28 cellular contexts compared by ENCODE assay signal in genomic region chr4:163709601-163710000, GRCh38.
"Had no signal": no experiment of that assay in that cellular context is flagged by ENCODE, and none has a peak within 500 bp of the region (broad histone marks: within the 10 kb centered on the region; RNA-seq: fewer than 3 reads in every experiment).

No MANE protein-coding gene starts in this region.

- H3K9ac ChIP-seq: neural progenitor cell, parathyroid adenoma had no signal

- ATAC-seq: natural killer cell; psoas muscle; right cardiac atrium; sciatic nerve; stimulated activated memory B cell treated with anti-CD40 and anti-IgM and Interleukin-4, amounts not matched to agents 10 μg/mL and 1 μg/mL and 100 μg/mL, for 72 hours; stimulated activated naive CD8-positive, alpha-beta T cell treated with anti-CD3 and anti-CD28 coated beads, Interleukin-15, amount 100 ng/mL, for 72 hours; stimulated activated naive CD8-positive, alpha-beta T cell treated with anti-CD3 and anti-CD28 coated beads, Interleukin-15, Interleukin-2, amounts not matched to agents 100 U/mL and 50 U/mL, for 24 hours; upper lobe of right lung had no signal

- H2AFZ ChIP-seq: neural progenitor cell, parathyroid adenoma had no signal

- H3K27me3 ChIP-seq: neural progenitor cell, ovary, spleen, suprapubic skin, testis, tibial artery, transverse colon, upper lobe of right lung, uterus had no signal

- H3K4me3 ChIP-seq: neural progenitor cell, ovary, psoas muscle, skin epidermis, smooth muscle cell, spleen, suprapubic skin, testis, tibial artery, transverse colon, upper lobe of right lung, uterus had no signal

- H3K79me2 ChIP-seq: parathyroid adenoma had no signal

- H3K27ac ChIP-seq: neural progenitor cell, ovary, parathyroid adenoma, psoas muscle, skin epidermis, spleen, suprapubic skin, testis, tibial artery, transverse colon, upper lobe of right lung, uterus had no signal

- H3K4me1 ChIP-seq: parathyroid adenoma, psoas muscle, spleen, suprapubic skin, testis, tibial artery, transverse colon, upper lobe of right lung, uterus had no signal

- DNase-seq: natural killer cell; occipital lobe; ovary; posterior cingulate gyrus; psoas muscle; right cardiac atrium; spleen; stimulated activated CD4-positive, alpha-beta T cell treated with anti-CD3 and anti-CD28 coated beads, Interleukin-12 subunit alpha, Interleukin-12 subunit beta, amount 100 ng/mL, for 4 hours; stimulated activated CD4-positive, alpha-beta T cell treated with anti-CD3 and anti-CD28 coated beads, Interleukin-1b, Interleukin-23, amount 100 ng/mL, for 48 hours; stimulated activated CD4-positive, alpha-beta T cell treated with anti-CD3 and anti-CD28 coated beads, Interleukin-4, amount 100 ng/mL, for 1 hour; stimulated activated CD4-positive, alpha-beta T cell treated with anti-CD3 and anti-CD28 coated beads, Interleukin-4, amount 100 ng/mL, for 4 hours; stimulated activated CD8-positive, alpha-beta memory T cell treated with anti-CD3 and anti-CD28 coated beads, Interleukin-4, amount 100 ng/mL, for 48 hours; stimulated activated naive CD4-positive, alpha-beta T cell; stimulated activated naive CD8-positive, alpha-beta T cell treated with anti-CD3 and anti-CD28 coated beads, Interleukin-15, amount 100 ng/mL, for 72 hours; stimulated activated naive CD8-positive, alpha-beta T cell treated with anti-CD3 and anti-CD28 coated beads, Interleukin-15, Interleukin-2, amounts not matched to agents 100 U/mL and 50 U/mL, for 24 hours; substantia nigra; testis; tibial artery; transverse colon; upper lobe of right lung; uterus had no signal

- H3K36me3 ChIP-seq: neural progenitor cell, ovary, spleen, suprapubic skin, tibial artery, transverse colon, upper lobe of right lung, uterus had no signal

- H3K4me2 ChIP-seq: neural progenitor cell, smooth muscle cell had no signal

- H3K9me3 ChIP-seq: ovary, psoas muscle, spleen, suprapubic skin, testis, tibial artery, transverse colon, upper lobe of right lung, uterus had no signal
